In the genomic region with DNA sequence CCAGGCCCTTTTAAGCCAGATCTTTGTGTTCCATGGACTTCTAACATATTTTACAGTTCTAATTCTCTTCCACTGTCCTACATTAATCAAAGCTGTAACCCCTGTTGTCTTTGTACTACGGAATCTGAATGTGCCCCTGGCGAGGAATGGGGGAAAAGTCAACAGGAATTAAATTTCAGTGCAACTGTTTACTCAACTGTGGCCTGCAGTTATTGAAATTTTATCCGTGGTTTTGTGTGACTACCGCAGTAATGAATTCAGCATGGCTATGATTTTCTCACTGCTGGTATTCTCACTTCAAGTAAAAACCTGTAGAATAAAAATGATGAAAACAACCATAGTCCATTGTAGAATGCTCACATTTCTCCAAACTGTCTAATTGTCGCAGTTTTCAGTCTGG, we compare ENCODE assay signal across 12 cellular contexts.
A peak's percentile ranks its signal among the peaks of the same experiment; 100 is the strongest.
DNase-seq lines count a peak whose midpoint lies in the region; ATAC-seq, FAIRE-seq and TF ChIP-seq lines count a peak whose summit lies in the region.
"Had no signal": no experiment of that assay in that cellular context is flagged by ENCODE, and none has a peak within 500 bp of the region (broad histone marks: within the 10 kb centered on the region; RNA-seq: fewer than 3 reads in every experiment).

No MANE protein-coding gene starts in this region.

- no peaks in the 10 kb centered on the region for H3K27me3 Mint-ChIP-seq in activated naive CD8-positive, alpha-beta T cell treated with anti-CD3 and anti-CD28 coated beads for 36 hours
- peaks cover 3% of the 10 kb centered on the region for H3K27me3 Mint-ChIP-seq in GM23338 (ENCODE audit: insufficient read depth, low read depth, poor library complexity)

- ATAC-seq in GM23338 (no peak), HG03521 (IDR thresholded peaks at IDR 0.05; ENCODE audit: unreplicated experiment) (no peak), right cardiac atrium (no peak)

- H3K9me2 ChIP-seq in GM23338 (ENCODE audit: insufficient read depth), result no peaks in the 10 kb centered on the region

- no peak overlapping the region for H3K4me3 Mint-ChIP-seq in activated naive CD8-positive, alpha-beta T cell treated with anti-CD3 and anti-CD28 coated beads for 36 hours
- no peak overlapping the region for H3K4me3 Mint-ChIP-seq in GM23338

- FAIRE-seq in GM19239 (lab: Jason Lieb, UNC), result no peak

- no peak for TF ChIP-seq CTCF in GM23338 (conservative IDR thresholded peaks at IDR 0.05; ENCODE audit: low read depth in 2 of 2)

- H3K9me3 ChIP-seq in right cardiac atrium (ENCODE audit: control insufficient read depth, low read length), result no peaks in the 10 kb centered on the region
- H3K9me3 ChIP-seq: upper lobe of left lung had no signal

- H3K4me3 ChIP-seq in GM23338, result no peak overlapping the region
- no peak overlapping the region for H3K4me3 ChIP-seq in right cardiac atrium (ENCODE audit: low read length)
- H3K4me3 ChIP-seq: upper lobe of left lung had no signal

- H3K27me3 ChIP-seq in GM23338 (ENCODE audit: insufficient read depth) (no peaks in the 10 kb centered on the region), right cardiac atrium (ENCODE audit: control insufficient read depth, insufficient read depth) (no peaks in the 10 kb centered on the region)
- H3K27me3 ChIP-seq: upper lobe of left lung had no signal

- intact Hi-C loops in right cardiac atrium (cut with DNase I), result no loop called here

- H3K36me3 Mint-ChIP-seq in activated naive CD8-positive, alpha-beta T cell treated with anti-CD3 and anti-CD28 coated beads for 36 hours, result peaks cover 59% of the 10 kb centered on the region
- H3K36me3 Mint-ChIP-seq in GM23338 (ENCODE audit: low read depth), result 0 out of 3 replicates have a peak, but pooled peaks cover 6% of the 10 kb centered on the region

- H3K4me1 ChIP-seq in GM23338 (ENCODE audit: insufficient read depth) (no peaks in the 10 kb centered on the region), right cardiac atrium (ENCODE audit: control insufficient read depth, insufficient read depth, low read length) (no peaks in the 10 kb centered on the region)
- H3K4me1 ChIP-seq: upper lobe of left lung had no signal

- H2AFZ ChIP-seq in GM23338, result no peak overlapping the region

- H3K9me3 Mint-ChIP-seq in activated naive CD8-positive, alpha-beta T cell treated with anti-CD3 and anti-CD28 coated beads for 36 hours, result peaks cover 2% of the 10 kb centered on the region
- H3K9me3 Mint-ChIP-seq in GM23338, result no peaks in the 10 kb centered on the region

- no peak overlapping the region for H3K4me2 ChIP-seq in GM23338

- peaks cover 63% of the 10 kb centered on the region for H3K4me1 Mint-ChIP-seq in activated naive CD8-positive, alpha-beta T cell treated with anti-CD3 and anti-CD28 coated beads for 36 hours
- peaks cover 15% of the 10 kb centered on the region; the same call in 2 of the 3 replicates for H3K4me1 Mint-ChIP-seq in GM23338

- H3K27ac ChIP-seq in GM23338 (ENCODE audit: low read depth) (no peak overlapping the region), right cardiac atrium (ENCODE audit: low read length) (no peak overlapping the region)
- H3K27ac ChIP-seq: upper lobe of left lung had no signal

- no peaks in the 10 kb centered on the region for H4K20me1 ChIP-seq in GM23338 (replicated peaks; ENCODE audit: insufficient read depth)

- peak overlapping the region; percentile 46 for H3K27ac Mint-ChIP-seq in activated naive CD8-positive, alpha-beta T cell treated with anti-CD3 and anti-CD28 coated beads for 36 hours
- no peak overlapping the region for H3K27ac Mint-ChIP-seq in GM23338

- H3K79me2 ChIP-seq in GM23338 (replicated peaks; ENCODE audit: insufficient read depth), result no peaks in the 10 kb centered on the region

- no peaks in the 10 kb centered on the region for H3K36me3 ChIP-seq in GM23338 (ENCODE audit: insufficient read depth)

- DNase-seq in Daoy (ENCODE audit: low read depth) (peak; percentile 61), NCI-H1092 (lab: John Stamatoyannopoulos, UW) (peak; percentile 27), myocyte (ENCODE audit: low read depth) (peak; percentile 76), GM19239 (ENCODE audit: insufficient read length, low spot score) (no peak), GM23338 (ENCODE audit: low spot score) (no peak), right cardiac atrium (no peak)
- DNase-seq in activated naive CD8-positive, alpha-beta T cell treated with anti-CD3 and anti-CD28 coated beads for 36 hours, result no peak
- DNase-seq: activated T-cell treated with anti-CD3 and anti-CD28 coated beads, Interleukin-2, amount 50 U/mL, for 48 hours; dermis blood vessel endothelial cell; DND-41; upper lobe of left lung had no signal

- H3F3A ChIP-seq in GM23338 (replicated peaks; ENCODE audit: low read depth), result no peaks in the 10 kb centered on the region

- WGBS in right cardiac atrium, result 86% methylated on average over 5 of the region's 5 CpGs

TF ChIP-seq in GM23338, 12 proteins besides CTCF, POLR2A, EP300 and RAD21:
- TF ChIP-seq, protein P1, sequence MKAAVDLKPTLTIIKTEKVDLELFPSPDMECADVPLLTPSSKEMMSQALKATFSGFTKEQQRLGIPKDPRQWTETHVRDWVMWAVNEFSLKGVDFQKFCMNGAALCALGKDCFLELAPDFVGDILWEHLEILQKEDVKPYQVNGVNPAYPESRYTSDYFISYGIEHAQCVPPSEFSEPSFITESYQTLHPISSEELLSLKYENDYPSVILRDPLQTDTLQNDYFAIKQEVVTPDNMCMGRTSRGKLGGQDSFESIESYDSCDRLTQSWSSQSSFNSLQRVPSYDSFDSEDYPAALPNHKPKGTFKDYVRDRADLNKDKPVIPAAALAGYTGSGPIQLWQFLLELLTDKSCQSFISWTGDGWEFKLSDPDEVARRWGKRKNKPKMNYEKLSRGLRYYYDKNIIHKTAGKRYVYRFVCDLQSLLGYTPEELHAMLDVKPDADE (IDR thresholded peaks at IDR 0.05), result no peak
- TF ChIP-seq JUNB (IDR thresholded peaks at IDR 0.05; ENCODE audit: unreplicated experiment), result no peak
- TF ChIP-seq CREB1 (CRISPR knock-in tag; IDR thresholded peaks at IDR 0.05; ENCODE audit: low read depth), result no peak
- TF ChIP-seq EZH2phosphoT487 (IDR thresholded peaks at IDR 0.05; ENCODE audit: unreplicated experiment), result no peak

Comparison
In these comparisons a context has a peak if more than half of its experiments do, and no peak if none do; other contexts are left out.
1. DNase-seq: peak in Daoy (single experiment), NCI-H1092 (single experiment) and myocyte (single experiment); none in activated naive CD8-positive, alpha-beta T cell treated with anti-CD3 and anti-CD28 coated beads for 36 hours (single experiment), GM19239 (single experiment), GM23338 (single experiment) and right cardiac atrium (0 of 3).